In the genomic region with DNA sequence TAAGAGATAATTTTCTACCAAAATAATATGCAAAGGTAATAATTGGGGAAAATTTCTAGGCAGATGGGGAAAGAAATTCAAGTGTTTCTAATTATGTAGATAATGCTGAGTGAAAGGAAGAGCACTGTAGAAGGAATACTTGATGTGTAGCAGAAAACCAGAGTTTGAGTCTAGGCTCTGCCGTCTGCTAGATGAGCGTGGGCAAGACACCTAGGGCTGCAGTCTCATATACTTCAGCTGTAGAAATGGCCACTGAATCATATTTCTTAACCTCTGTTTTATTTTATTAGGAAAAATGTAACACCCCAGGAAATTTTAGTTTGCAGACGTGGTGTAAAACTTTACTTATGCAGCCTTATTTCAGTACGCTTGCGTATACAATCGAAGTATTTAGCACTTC, we compare ENCODE assay signal across 1 cellular context.
TF ChIP-seq lines count a peak whose summit lies in the region.

No MANE protein-coding gene starts in this region.

TF ChIP-seq in K562, 482 proteins besides CTCF, POLR2A, EP300 and RAD21:
- TF ChIP-seq, protein P1, sequence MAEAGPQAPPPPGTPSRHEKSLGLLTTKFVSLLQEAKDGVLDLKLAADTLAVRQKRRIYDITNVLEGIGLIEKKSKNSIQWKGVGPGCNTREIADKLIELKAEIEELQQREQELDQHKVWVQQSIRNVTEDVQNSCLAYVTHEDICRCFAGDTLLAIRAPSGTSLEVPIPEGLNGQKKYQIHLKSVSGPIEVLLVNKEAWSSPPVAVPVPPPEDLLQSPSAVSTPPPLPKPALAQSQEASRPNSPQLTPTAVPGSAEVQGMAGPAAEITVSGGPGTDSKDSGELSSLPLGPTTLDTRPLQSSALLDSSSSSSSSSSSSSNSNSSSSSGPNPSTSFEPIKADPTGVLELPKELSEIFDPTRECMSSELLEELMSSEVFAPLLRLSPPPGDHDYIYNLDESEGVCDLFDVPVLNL (CRISPR knock-in tag; IDR thresholded peaks at IDR 0.05; ENCODE audit: low read depth): no peak
- peak; percentile 22; the same call in 1 of the 2 replicates for TF ChIP-seq NFRKB (IDR thresholded peaks at IDR 0.05; ENCODE audit: low read depth)
- TF ChIP-seq WHSC1 (IDR thresholded peaks at IDR 0.05; ENCODE audit: low read length): no peak
- TF ChIP-seq SNIP1 (IDR thresholded peaks at IDR 0.05; ENCODE audit: low read depth): no peak
- TF ChIP-seq, protein P2, sequence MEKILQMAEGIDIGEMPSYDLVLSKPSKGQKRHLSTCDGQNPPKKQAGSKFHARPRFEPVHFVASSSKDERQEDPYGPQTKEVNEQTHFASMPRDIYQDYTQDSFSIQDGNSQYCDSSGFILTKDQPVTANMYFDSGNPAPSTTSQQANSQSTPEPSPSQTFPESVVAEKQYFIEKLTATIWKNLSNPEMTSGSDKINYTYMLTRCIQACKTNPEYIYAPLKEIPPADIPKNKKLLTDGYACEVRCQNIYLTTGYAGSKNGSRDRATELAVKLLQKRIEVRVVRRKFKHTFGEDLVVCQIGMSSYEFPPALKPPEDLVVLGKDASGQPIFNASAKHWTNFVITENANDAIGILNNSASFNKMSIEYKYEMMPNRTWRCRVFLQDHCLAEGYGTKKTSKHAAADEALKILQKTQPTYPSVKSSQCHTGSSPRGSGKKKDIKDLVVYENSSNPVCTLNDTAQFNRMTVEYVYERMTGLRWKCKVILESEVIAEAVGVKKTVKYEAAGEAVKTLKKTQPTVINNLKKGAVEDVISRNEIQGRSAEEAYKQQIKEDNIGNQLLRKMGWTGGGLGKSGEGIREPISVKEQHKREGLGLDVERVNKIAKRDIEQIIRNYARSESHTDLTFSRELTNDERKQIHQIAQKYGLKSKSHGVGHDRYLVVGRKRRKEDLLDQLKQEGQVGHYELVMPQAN (IDR thresholded peaks at IDR 0.05; ENCODE audit: borderline replicate concordance): no peak
- no peak for TF ChIP-seq TRIM24 (IDR thresholded peaks at IDR 0.05)
- TF ChIP-seq ZNF444 (CRISPR knock-in tag; IDR thresholded peaks at IDR 0.05): no peak
- TF ChIP-seq HIVEP1 (CRISPR knock-in tag; IDR thresholded peaks at IDR 0.05): no peak
- no peak for TF ChIP-seq POLR2AphosphoS5 (IDR thresholded peaks at IDR 0.05; ENCODE audit: control insufficient read depth, insufficient read depth, low read depth, low read length)
- TF ChIP-seq, protein P3, sequence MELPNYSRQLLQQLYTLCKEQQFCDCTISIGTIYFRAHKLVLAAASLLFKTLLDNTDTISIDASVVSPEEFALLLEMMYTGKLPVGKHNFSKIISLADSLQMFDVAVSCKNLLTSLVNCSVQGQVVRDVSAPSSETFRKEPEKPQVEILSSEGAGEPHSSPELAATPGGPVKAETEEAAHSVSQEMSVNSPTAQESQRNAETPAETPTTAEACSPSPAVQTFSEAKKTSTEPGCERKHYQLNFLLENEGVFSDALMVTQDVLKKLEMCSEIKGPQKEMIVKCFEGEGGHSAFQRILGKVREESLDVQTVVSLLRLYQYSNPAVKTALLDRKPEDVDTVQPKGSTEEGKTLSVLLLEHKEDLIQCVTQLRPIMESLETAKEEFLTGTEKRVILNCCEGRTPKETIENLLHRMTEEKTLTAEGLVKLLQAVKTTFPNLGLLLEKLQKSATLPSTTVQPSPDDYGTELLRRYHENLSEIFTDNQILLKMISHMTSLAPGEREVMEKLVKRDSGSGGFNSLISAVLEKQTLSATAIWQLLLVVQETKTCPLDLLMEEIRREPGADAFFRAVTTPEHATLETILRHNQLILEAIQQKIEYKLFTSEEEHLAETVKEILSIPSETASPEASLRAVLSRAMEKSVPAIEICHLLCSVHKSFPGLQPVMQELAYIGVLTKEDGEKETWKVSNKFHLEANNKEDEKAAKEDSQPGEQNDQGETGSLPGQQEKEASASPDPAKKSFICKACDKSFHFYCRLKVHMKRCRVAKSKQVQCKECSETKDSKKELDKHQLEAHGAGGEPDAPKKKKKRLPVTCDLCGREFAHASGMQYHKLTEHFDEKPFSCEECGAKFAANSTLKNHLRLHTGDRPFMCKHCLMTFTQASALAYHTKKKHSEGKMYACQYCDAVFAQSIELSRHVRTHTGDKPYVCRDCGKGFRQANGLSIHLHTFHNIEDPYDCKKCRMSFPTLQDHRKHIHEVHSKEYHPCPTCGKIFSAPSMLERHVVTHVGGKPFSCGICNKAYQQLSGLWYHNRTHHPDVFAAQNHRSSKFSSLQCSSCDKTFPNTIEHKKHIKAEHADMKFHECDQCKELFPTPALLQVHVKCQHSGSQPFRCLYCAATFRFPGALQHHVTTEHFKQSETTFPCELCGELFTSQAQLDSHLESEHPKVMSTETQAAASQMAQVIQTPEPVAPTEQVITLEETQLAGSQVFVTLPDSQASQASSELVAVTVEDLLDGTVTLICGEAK (IDR thresholded peaks at IDR 0.05): 0 out of 2 replicates have a peak, but pooled peaks have one; percentile 10
- TF ChIP-seq, protein P3 (CRISPR knock-in tag; IDR thresholded peaks at IDR 0.05): no peak
- no peak for TF ChIP-seq PHTF2 (CRISPR knock-in tag; IDR thresholded peaks at IDR 0.05)
- TF ChIP-seq RBM39 (optimal IDR thresholded peaks at IDR 0.05; ENCODE audit: low read depth, low read length): no peak
- TF ChIP-seq, protein P4, sequence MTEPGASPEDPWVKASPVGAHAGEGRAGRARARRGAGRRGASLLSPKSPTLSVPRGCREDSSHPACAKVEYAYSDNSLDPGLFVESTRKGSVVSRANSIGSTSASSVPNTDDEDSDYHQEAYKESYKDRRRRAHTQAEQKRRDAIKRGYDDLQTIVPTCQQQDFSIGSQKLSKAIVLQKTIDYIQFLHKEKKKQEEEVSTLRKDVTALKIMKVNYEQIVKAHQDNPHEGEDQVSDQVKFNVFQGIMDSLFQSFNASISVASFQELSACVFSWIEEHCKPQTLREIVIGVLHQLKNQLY (CRISPR knock-in tag; conservative IDR thresholded peaks at IDR 0.05): no peak
- TF ChIP-seq ELF1 (tag; IDR thresholded peaks at IDR 0.05): no peak
- no peak for TF ChIP-seq BRD9 (IDR thresholded peaks at IDR 0.05; ENCODE audit: low read depth, partially characterized antibody)
- TF ChIP-seq NRF1 (conservative IDR thresholded peaks at IDR 0.05 in 1 of 2, IDR thresholded peaks at IDR 0.05 in 1 of 2): no peak
